21 cellular contexts compared by ENCODE assay signal in the genomic region with DNA sequence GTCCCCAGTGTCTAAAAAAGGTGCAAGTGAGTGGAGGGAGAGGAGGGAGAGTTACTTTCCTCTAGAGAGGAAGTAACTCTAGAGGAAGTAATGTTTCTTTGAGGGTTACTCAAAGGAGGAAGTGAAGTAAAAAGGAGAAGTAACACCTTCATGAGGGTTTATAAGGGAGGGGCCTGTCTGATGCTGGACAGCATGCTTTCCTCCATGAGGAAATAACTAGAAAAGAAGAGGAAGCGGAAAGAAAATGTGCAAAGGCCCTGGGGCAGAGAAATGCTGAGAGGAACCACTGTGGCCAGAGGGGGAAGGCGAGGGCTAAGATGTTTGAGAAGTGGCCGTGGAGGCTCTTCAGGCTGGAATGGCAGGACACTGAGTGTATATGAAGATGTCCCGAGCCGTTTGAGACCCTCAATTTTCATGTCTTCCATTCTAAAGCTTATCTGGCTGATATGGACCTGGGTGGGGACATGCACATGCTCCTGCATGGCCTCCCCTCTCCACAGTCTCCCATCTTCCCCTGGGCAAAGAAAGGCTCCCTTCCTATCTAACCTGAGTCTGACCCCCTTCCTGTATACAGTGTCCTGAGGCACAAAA. TPM values are rescaled to one million over a fixed set of nuclear protein-coding genes. Genes with fewer than 3 reads are reported as not detected.
DNase-seq lines count a peak whose midpoint lies in the region; ATAC-seq, FAIRE-seq and TF ChIP-seq lines count a peak whose summit lies in the region.
"Had no signal": no experiment of that assay in that cellular context is flagged by ENCODE, and none has a peak within 500 bp of the region (broad histone marks: within the 10 kb centered on the region; RNA-seq: fewer than 3 reads in every experiment).

No MANE protein-coding gene starts in this region.

- H3K27me3 ChIP-seq in left lung, result peaks cover 27 to 57% of the 10 kb centered on the region in 2 donors

- no TSS peak for BruUV-seq in OCI-LY7 (replicated peaks; lab: Mats Ljungman, UMichigan)

- H3K36me3 ChIP-seq in OCI-LY7 (ENCODE audit: insufficient read depth, low read length) (no peaks in the 10 kb centered on the region), left lung (no peaks in the 10 kb centered on the region)

- H3K9me2 ChIP-seq in OCI-LY7 (ENCODE audit: insufficient read depth, low read length), result no peaks in the 10 kb centered on the region

- no peak overlapping the region for H3K4me3 ChIP-seq in OCI-LY7 (ENCODE audit: low read depth, low read length, poor library complexity, severe bottlenecking)
- no peak overlapping the region for H3K4me3 ChIP-seq in left lung
- H3K4me3 ChIP-seq: psoas muscle, SK-N-MC had no signal

- no peaks in the 10 kb centered on the region for H4K20me1 ChIP-seq in OCI-LY7 (ENCODE audit: insufficient read depth, low read length)

- H3K9me3 ChIP-seq in OCI-LY7 (ENCODE audit: low read length), result no peaks in the 10 kb centered on the region
- no peaks in the 10 kb centered on the region for H3K9me3 ChIP-seq in left lung
- H3K9me3 ChIP-seq: psoas muscle had no signal

- CTCF ChIA-PET in OCI-LY7 (lab: Charles Lee; ENCODE audit: unreplicated experiment), result no interaction called here

- intact Hi-C loops in OCI-LY7 (cut with micrococcal nuclease; ENCODE audit: unreplicated experiment) (no loop called here), left lung (cut with DNase I) (no loop called here)

- no peak for TF ChIP-seq CTCF in OCI-LY7 (conservative IDR thresholded peaks at IDR 0.05; ENCODE audit: low read length)
- TF ChIP-seq CTCF in left lung (IDR thresholded peaks at IDR 0.05), result no peak

- FAIRE-seq in GM18507 (lab: Jason Lieb, UNC), result peak; percentile 39
- FAIRE-seq: D721Med had no signal

- DNase-seq in GM18507 (ENCODE audit: extremely low spot score, insufficient read length, low read depth) (no peak), OCI-LY7 (ENCODE audit: low spot score) (peak; percentile 36), left lung (no peak), NCI-H2029 treated with DMSO at 0.1 percent for 48 hours (lab: John Stamatoyannopoulos, UW) (no peak), OCI-M2 (lab: John Stamatoyannopoulos, UW; ENCODE audit: unreplicated experiment) (no peak), left lobe of liver (ENCODE audit: low spot score) (no peak)
- no peak for DNase-seq in activated naive CD4-positive, alpha-beta T cell treated with Interleukin-2 at 50 U/mL for 16 hours
- DNase-seq: activated CD8-positive, alpha-beta memory T cell treated with anti-CD3 and anti-CD28 coated beads for 24 hours; caudate nucleus; endodermal cell; HCEC 1CT; NCI-H1694; NCI-H446; psoas muscle had no signal

- H3K79me2 ChIP-seq in OCI-LY7 (ENCODE audit: insufficient read depth, low read depth, low read length), result no peaks in the 10 kb centered on the region

- POLR2A ChIA-PET in OCI-LY7 (lab: Charles Lee), result interaction anchor here (0.7 kb wide), 1 partner anchor 297 kb away, joined by 3 read pairs; no protein-coding TSS in a partner anchor

- H3K4me1 ChIP-seq in OCI-LY7 (ENCODE audit: insufficient read depth, low read length, poor library complexity, severe bottlenecking) (no peaks in the 10 kb centered on the region), left lung (peaks cover 0 to 18% of the 10 kb centered on the region in 2 donors)
- H3K4me1 ChIP-seq: psoas muscle had no signal

- no peak overlapping the region for H2AFZ ChIP-seq in OCI-LY7 (ENCODE audit: low read length)

- peak; percentile 58 for ATAC-seq in HG03354 (IDR thresholded peaks at IDR 0.05; ENCODE audit: poor library complexity, severe bottlenecking, unreplicated experiment)
- ATAC-seq in left lung, result peak; percentile 42
- no peak for ATAC-seq in left lobe of liver
- ATAC-seq: psoas muscle had no signal

- H3K4me2 ChIP-seq in OCI-LY7 (ENCODE audit: low read length), result no peak overlapping the region

- no peak overlapping the region for H3K27ac ChIP-seq in OCI-LY7 (ENCODE audit: low read depth, low read length, poor library complexity, severe bottlenecking)
- H3K27ac ChIP-seq in left lung, result peak overlapping the region in 1 of 2 donors; percentile 74
- H3K27ac ChIP-seq: psoas muscle, SK-N-MC, VCaP had no signal

RNA-seq across cellular contexts. Expression of a gene that starts 3.4 kb away (rescaled TPM):
- total RNA-seq in OCI-LY7 (2014; rRNA removed; shearing (Covaris generic)), result not detected in 2 replicates
- not detected in 2 replicates for total RNA-seq in OCI-LY7 (2022)
- 1 to 10 TPM; 1.7 to 1.9 TPM for total RNA-seq in left lung
- total RNA-seq in left lobe of liver, result 0.15 TPM
- total RNA-seq: myocyte had no signal

RNA-seq across cellular contexts. Expression of a gene that starts 40.2 kb away (rescaled TPM):
- total RNA-seq in OCI-LY7 (2014; rRNA removed; shearing (Covaris generic)), result not detected in 2 replicates
- not detected in 2 replicates for total RNA-seq in OCI-LY7 (2022)
- total RNA-seq in left lung, result not detected
- total RNA-seq in left lobe of liver, result not detected
- total RNA-seq: endodermal cell, liver, myocyte, psoas muscle, subcutaneous adipose tissue had no signal
